8 cellular contexts compared by ENCODE assay signal in genomic region chr5:58582411-58583393, GRCh38. TPM values are rescaled to one million over a fixed set of nuclear protein-coding genes. Genes with fewer than 3 reads are reported as not detected.
A peak's percentile ranks its signal among the peaks of the same experiment; 100 is the strongest.
DNase-seq lines count a peak whose midpoint lies in the region; ATAC-seq and TF ChIP-seq lines count a peak whose summit lies in the region.

RAB3C (plus strand) TSS chr5:58583075; CDS start chr5:58583209, 134 bp downstream.

- H3K27me3 ChIP-seq in BE2C (no peaks in the 10 kb centered on the region), endocrine pancreas (ENCODE audit: control insufficient read depth, insufficient read depth, low read length) (no peaks in the 10 kb centered on the region), lower lobe of right lung (ENCODE audit: low read depth) (peaks cover 15% of the 10 kb centered on the region)

- H3K9ac ChIP-seq in endocrine pancreas (ENCODE audit: control insufficient read depth, insufficient read depth, low read length) = peak within 1 kb of the TSS; percentile 96

- CTCF ChIA-PET in WTC11 (lab: Charles Lee) = interaction anchor here (0.9 to 1.3 kb wide), 4 partner anchors 35 to 268 kb away, joined by 3 to 4 read pairs (median 4); no protein-coding TSS in a partner anchor

- DNase-seq in BE2C (peak; percentile 97), NCI-H2171 treated with DMSO at 0.1 percent for 48 hours (lab: John Stamatoyannopoulos, UW) (peak; percentile 86), WTC11 (ENCODE audit: low spot score) (peak; percentile 95), lower lobe of right lung (peak; percentile 95)
- DNase-seq in stimulated activated CD4-positive, alpha-beta T cell treated with anti-CD3 and anti-CD28 coated beads, Interleukin-4, amount 100 ng/mL, for 48 hours (ENCODE audit: low read depth in 2 of 2) = peak; percentile 58 to 62

- H3K9me3 Mint-ChIP-seq in WTC11 = no peaks in the 10 kb centered on the region

- H3K36me3 ChIP-seq in BE2C = no peaks in the 10 kb centered on the region; the same call in 1 of the 2 replicates
- H3K36me3 ChIP-seq in endocrine pancreas (ENCODE audit: control insufficient read depth, insufficient read depth, low read length) = no peaks in the 10 kb centered on the region
- H3K36me3 ChIP-seq in lower lobe of right lung = no peaks in the 10 kb centered on the region

- H3K4me1 ChIP-seq in BE2C = no peaks in the 10 kb centered on the region; the same call in 1 of the 2 replicates
- H3K4me1 ChIP-seq in endocrine pancreas (ENCODE audit: control insufficient read depth, insufficient read depth, low read length) = peaks cover 19% of the 10 kb centered on the region
- peaks cover 15% of the 10 kb centered on the region for H3K4me1 ChIP-seq in lower lobe of right lung

- H3K4me3 ChIP-seq in BE2C (ENCODE audit: low read depth, low read length) = peak within 1 kb of the TSS; percentile 87
- peak within 1 kb of the TSS; percentile 96 for H3K4me3 ChIP-seq in endocrine pancreas (ENCODE audit: control insufficient read depth, insufficient read depth, low read length)
- peak within 1 kb of the TSS; percentile 56 for H3K4me3 ChIP-seq in lower lobe of right lung

- H3K36me3 Mint-ChIP-seq in WTC11 = no peaks in the 10 kb centered on the region

- POLR2A ChIA-PET in WTC11 (lab: Charles Lee) = interaction anchor here (0.9 to 1.1 kb wide), 3 partner anchors 12 to 86 kb away, joined by 3 to 4 read pairs (median 3); no protein-coding TSS in a partner anchor

- peaks cover 11% of the 10 kb centered on the region for H3K4me1 Mint-ChIP-seq in WTC11

- intact Hi-C loops in lower lobe of right lung (cut with DNase I) = no loop called here

- ATAC-seq in GM19023 (IDR thresholded peaks at IDR 0.05; ENCODE audit: unreplicated experiment) (peak; percentile 100), HG03135 (IDR thresholded peaks at IDR 0.05; ENCODE audit: unreplicated experiment) (peak; percentile 100), WTC11 (peak; percentile 98), lower lobe of right lung (peak; percentile 100)

- H3K27ac ChIP-seq in lower lobe of right lung = no peak within 1 kb of the TSS

- H3K27ac Mint-ChIP-seq in WTC11 = peak within 1 kb of the TSS; percentile 93

- peak within 1 kb of the TSS; percentile 96 for H3K4me3 Mint-ChIP-seq in WTC11

- no peak for TF ChIP-seq CTCF in BE2C (IDR thresholded peaks at IDR 0.05; ENCODE audit: low read depth, low read length)
- no peak for TF ChIP-seq CTCF in WTC11 (IDR thresholded peaks at IDR 0.05)
- TF ChIP-seq CTCF in lower lobe of right lung (IDR thresholded peaks at IDR 0.05) = no peak

- H3K9me3 ChIP-seq in BE2C (no peaks in the 10 kb centered on the region), endocrine pancreas (ENCODE audit: control insufficient read depth, low read length) (no peaks in the 10 kb centered on the region), lower lobe of right lung (no peaks in the 10 kb centered on the region)

- H3K27me3 Mint-ChIP-seq in WTC11 (ENCODE audit: low read depth) = peaks cover 27% of the 10 kb centered on the region

TF ChIP-seq in WTC11, 78 proteins besides CTCF, POLR2A, EP300 and RAD21 (continues in another document):
- TF ChIP-seq FOXK1 (CRISPR knock-in tag; IDR thresholded peaks at IDR 0.05) = peak; percentile 86
- no peak for TF ChIP-seq ETV6 (CRISPR knock-in tag; IDR thresholded peaks at IDR 0.05)
- peak; percentile 21; the same call in 1 of the 2 replicates for TF ChIP-seq ZNF121 (CRISPR knock-in tag; IDR thresholded peaks at IDR 0.05)
- TF ChIP-seq USF2 (CRISPR knock-in tag; IDR thresholded peaks at IDR 0.05) = peak; percentile 44
- peak; percentile 93 for TF ChIP-seq CREM (CRISPR knock-in tag; IDR thresholded peaks at IDR 0.05)
- peak; percentile 69; the same call in 1 of the 2 replicates for TF ChIP-seq MAX (CRISPR knock-in tag; IDR thresholded peaks at IDR 0.05)
- TF ChIP-seq ESRRA (CRISPR knock-in tag; IDR thresholded peaks at IDR 0.05; ENCODE audit: borderline replicate concordance) = peak; percentile 21; the same call in 1 of the 2 replicates
- no peak for TF ChIP-seq ZNF263 (CRISPR knock-in tag; IDR thresholded peaks at IDR 0.05; ENCODE audit: low read depth)
- no peak for TF ChIP-seq ZNF423 (CRISPR knock-in tag; IDR thresholded peaks at IDR 0.05)
- TF ChIP-seq ZBTB21 (CRISPR knock-in tag; IDR thresholded peaks at IDR 0.05; ENCODE audit: borderline replicate concordance) = peak; percentile 68; the same call in 1 of the 2 replicates
- TF ChIP-seq NR1H2 (CRISPR knock-in tag; IDR thresholded peaks at IDR 0.05) = no peak
- TF ChIP-seq HMGXB4 (CRISPR knock-in tag; IDR thresholded peaks at IDR 0.05) = peak; percentile 55; the same call in 1 of the 2 replicates
- peak; percentile 33; the same call in 1 of the 2 replicates for TF ChIP-seq NFE2L1 (CRISPR knock-in tag; IDR thresholded peaks at IDR 0.05)
- TF ChIP-seq E2F5 (CRISPR knock-in tag; IDR thresholded peaks at IDR 0.05) = 0 out of 2 replicates have a peak, but pooled peaks have one; percentile 58
- TF ChIP-seq ATF1 (CRISPR knock-in tag; IDR thresholded peaks at IDR 0.05) = 0 out of 2 replicates have a peak, but pooled peaks have one; percentile 80
- TF ChIP-seq ARID4B (CRISPR knock-in tag; IDR thresholded peaks at IDR 0.05; ENCODE audit: borderline replicate concordance) = peak; percentile 96
- peak; percentile 69 for TF ChIP-seq MYBL2 (CRISPR knock-in tag; IDR thresholded peaks at IDR 0.05)
- no peak for TF ChIP-seq GTF2I (CRISPR knock-in tag; conservative IDR thresholded peaks at IDR 0.05)
- 0 out of 2 replicates have a peak, but pooled peaks have one; percentile 38 for TF ChIP-seq JUN (CRISPR knock-in tag; IDR thresholded peaks at IDR 0.05)
- TF ChIP-seq FOXP1 (CRISPR knock-in tag; IDR thresholded peaks at IDR 0.05; ENCODE audit: borderline replicate concordance) = peak; percentile 48; the same call in 1 of the 2 replicates

RNA-seq across cellular contexts. Expression of gene RAB3C, which starts in this region (rescaled TPM):
- polyA plus RNA-seq in BE2C (2012; ENCODE audit: insufficient read depth, insufficient read length, low read depth) = 28.1 TPM
- total RNA-seq in WTC11 (2021) (13.3 to 22.7 TPM (median 20.4 TPM) in 3 replicates), lower lobe of right lung (0.30 TPM)

Comparison
In these comparisons a context has a peak if more than half of its experiments do, and no peak if none do; other contexts are left out.
1. RNA of gene RAB3C (total RNA-seq): 13.3 to 22.7 TPM in WTC11; 0.30 TPM in lower lobe of right lung (single experiment); every median in the first group is over 10 times any median in the second.
2. Peak in DNase-seq, ATAC-seq and H3K4me3 ChIP-seq in lower lobe of right lung; RNA of the gene not detected or under 1 TPM.
3. Peak in every context shown above with its lines, with median percentiles within 50 percentile points of each other: DNase-seq, H3K4me3 ChIP-seq and ATAC-seq.